10 cellular contexts compared by ENCODE assay signal in genomic region chr1:157004771-157005170, GRCh38.
"Had no signal": no experiment of that assay in that cellular context is flagged by ENCODE, and none has a peak within 500 bp of the region (broad histone marks: within the 10 kb centered on the region; RNA-seq: fewer than 3 reads in every experiment).

No MANE protein-coding gene starts in this region.

- H3K27me3 ChIP-seq: tibial artery, vagina had no signal

- DNase-seq: activated CD4-positive, alpha-beta memory T cell treated with anti-CD3 and anti-CD28 coated beads for 36 hours; activated CD4-positive, alpha-beta T cell treated with anti-CD3 and anti-CD28 coated beads for 1 hour; activated effector memory CD4-positive, alpha-beta T cell treated with anti-CD3 and anti-CD28 coated beads, Interleukin-2, amount 50 U/mL, for 16 hours; activated T-cell treated with anti-CD3 and anti-CD28 coated beads, Interleukin-2, amount 50 U/mL, for 4 hours; glutamatergic neuron; naive B cell; retina; T1000; tibial artery had no signal

- H3K4me3 ChIP-seq: tibial artery, vagina had no signal

- H3K27ac ChIP-seq: tibial artery, vagina had no signal

- H3K36me3 ChIP-seq: tibial artery, vagina had no signal

- H3K9me3 ChIP-seq: tibial artery, vagina had no signal
